6 cellular contexts compared by ENCODE assay signal in genomic region chr17:22459953-22460350, GRCh38.
"Had no signal": no experiment of that assay in that cellular context is flagged by ENCODE, and none has a peak within 500 bp of the region (broad histone marks: within the 10 kb centered on the region; RNA-seq: fewer than 3 reads in every experiment).

No MANE protein-coding gene starts in this region.

- H3K27ac ChIP-seq: HL-60 had no signal

- H3K4me2 ChIP-seq: GM23338 had no signal

- DNase-seq: H9, HCEC 1CT, KBM-7 had no signal

- ATAC-seq: GM23338, HepG2 had no signal

- H3K4me3 ChIP-seq: GM23338 had no signal
